In genomic region chr9:114366334-114367128, GRCh38 we compare ENCODE assay signal across 9 cellular contexts. TPM values are rescaled to one million over a fixed set of nuclear protein-coding genes. Genes with fewer than 3 reads are reported as not detected.
DNase-seq lines count a peak whose midpoint lies in the region; ATAC-seq and TF ChIP-seq lines count a peak whose summit lies in the region.
"Had no signal": no experiment of that assay in that cellular context is flagged by ENCODE, and none has a peak within 500 bp of the region (broad histone marks: within the 10 kb centered on the region; RNA-seq: fewer than 3 reads in every experiment).

No MANE protein-coding gene starts in this region.

- intact Hi-C loops in thyroid gland (cut with DNase I) = no loop called here

- no peaks in the 10 kb centered on the region for H3K27me3 ChIP-seq in thyroid gland
- H3K27me3 ChIP-seq in BE2C = no peaks in the 10 kb centered on the region
- H3K27me3 ChIP-seq: foreskin keratinocyte had no signal

- no peak for TF ChIP-seq CTCF in thyroid gland (IDR thresholded peaks at IDR 0.05)
- TF ChIP-seq CTCF in BE2C (IDR thresholded peaks at IDR 0.05; ENCODE audit: low read depth, low read length) = no peak

- H3K4me1 ChIP-seq in thyroid gland (peaks cover 0 to 4% of the 10 kb centered on the region in 2 donors), BE2C (peaks cover under 1% of the 10 kb centered on the region)

- H3K9me3 Mint-ChIP-seq in T-helper 1 cell treated with Interleukin-12 subunit alpha and Interleukin-12 subunit beta and Interleukin-4 antibody, amounts not matched to agents 30 μg/mL and 1 μg/mL, for 36 hours = no peaks in the 10 kb centered on the region

- peak overlapping the region in 2 of 3 donors; percentile 10 to 34 for H3K27ac ChIP-seq in thyroid gland
- H3K27ac ChIP-seq: foreskin keratinocyte had no signal

- H3K36me3 ChIP-seq in thyroid gland = peaks cover 21 to 23% of the 10 kb centered on the region in 2 donors
- no peaks in the 10 kb centered on the region for H3K36me3 ChIP-seq in BE2C

- DNase-seq in ACHN (peak; percentile 90), glomerular visceral epithelial cell (ENCODE audit: extremely low spot score) (peak; percentile 94), thyroid gland (no peak), BE2C (no peak)

- peaks cover 64% of the 10 kb centered on the region for H3K4me1 Mint-ChIP-seq in T-helper 1 cell treated with Interleukin-12 subunit alpha and Interleukin-12 subunit beta and Interleukin-4 antibody, amounts not matched to agents 30 μg/mL and 1 μg/mL, for 36 hours (ENCODE audit: low read depth)

- no peak overlapping the region for H3K4me3 ChIP-seq in thyroid gland (replicated peaks in 1 of 3)
- no peak overlapping the region for H3K4me3 ChIP-seq in BE2C (ENCODE audit: low read depth, low read length)

- peak overlapping the region; percentile 74 for H3K4me3 Mint-ChIP-seq in T-helper 1 cell treated with Interleukin-12 subunit alpha and Interleukin-12 subunit beta and Interleukin-4 antibody, amounts not matched to agents 30 μg/mL and 1 μg/mL, for 36 hours

- H3K36me3 Mint-ChIP-seq in T-helper 1 cell treated with Interleukin-12 subunit alpha and Interleukin-12 subunit beta and Interleukin-4 antibody, amounts not matched to agents 30 μg/mL and 1 μg/mL, for 36 hours (ENCODE audit: low read depth) = peaks cover 71% of the 10 kb centered on the region

- H3K27ac Mint-ChIP-seq in T-helper 1 cell treated with Interleukin-12 subunit alpha and Interleukin-12 subunit beta and Interleukin-4 antibody, amounts not matched to agents 30 μg/mL and 1 μg/mL, for 36 hours = peak overlapping the region; percentile 91

- H3K27me3 Mint-ChIP-seq in T-helper 1 cell treated with Interleukin-12 subunit alpha and Interleukin-12 subunit beta and Interleukin-4 antibody, amounts not matched to agents 30 μg/mL and 1 μg/mL, for 36 hours (ENCODE audit: low read depth) = no peaks in the 10 kb centered on the region

- no peak for TF ChIP-seq POLR2A in thyroid gland (IDR thresholded peaks at IDR 0.05)

- 73 to 74% methylated on average over 10 of the region's 10 CpGs for WGBS in thyroid gland, 2 donors

- in situ Hi-C loops in ACHN (cut with HindIII; ENCODE audit: low pct_ligation_motif_present, low pct_unique_long_range_greater_than_20kb, low sequenced_read_pairs) = no loop called here

- ATAC-seq in GM18870 (IDR thresholded peaks at IDR 0.05; ENCODE audit: unreplicated experiment) (peak; percentile 43), HG03175 (IDR thresholded peaks at IDR 0.05; ENCODE audit: unreplicated experiment) (peak; percentile 49), HG03457 (IDR thresholded peaks at IDR 0.05; ENCODE audit: unreplicated experiment) (no peak)
- ATAC-seq: foreskin keratinocyte had no signal

- H3K9me3 ChIP-seq in thyroid gland = no peaks in the 10 kb centered on the region
- no peaks in the 10 kb centered on the region for H3K9me3 ChIP-seq in BE2C

RNA-seq across cellular contexts. Expression of gene AKNA, which starts 21.3 kb away (rescaled TPM):
- 10 to 100 TPM; 10.0 to 17.0 (median 12.5) TPM for total RNA-seq in thyroid gland
- 23.9 TPM for polyA plus RNA-seq in BE2C (2012; ENCODE audit: insufficient read depth, insufficient read length, low read depth)

RNA-seq across cellular contexts. Expression of gene ORM2, which starts 36.9 kb away (rescaled TPM):
- total RNA-seq in thyroid gland = not detected
- polyA plus RNA-seq in BE2C (2012; ENCODE audit: insufficient read depth, insufficient read length, low read depth) = not detected
- total RNA-seq: foreskin keratinocyte had no signal
- polyA plus RNA-seq: foreskin keratinocyte had no signal

RNA-seq across cellular contexts. Expression of gene ORM1, which starts 43.6 kb away (rescaled TPM):
- total RNA-seq in thyroid gland = not detected
- not detected for polyA plus RNA-seq in BE2C (2012; ENCODE audit: insufficient read depth, insufficient read length, low read depth)
- total RNA-seq: foreskin keratinocyte had no signal
- polyA plus RNA-seq: foreskin keratinocyte had no signal

Comparison
In these comparisons a context has a peak if more than half of its experiments do, and no peak if none do; other contexts are left out.
1. DNase-seq: peak in ACHN (single experiment) and glomerular visceral epithelial cell (single experiment); none in thyroid gland (0 of 2) and BE2C (single experiment).